ENCODE assay signal across 11 cellular contexts in the genomic region with DNA sequence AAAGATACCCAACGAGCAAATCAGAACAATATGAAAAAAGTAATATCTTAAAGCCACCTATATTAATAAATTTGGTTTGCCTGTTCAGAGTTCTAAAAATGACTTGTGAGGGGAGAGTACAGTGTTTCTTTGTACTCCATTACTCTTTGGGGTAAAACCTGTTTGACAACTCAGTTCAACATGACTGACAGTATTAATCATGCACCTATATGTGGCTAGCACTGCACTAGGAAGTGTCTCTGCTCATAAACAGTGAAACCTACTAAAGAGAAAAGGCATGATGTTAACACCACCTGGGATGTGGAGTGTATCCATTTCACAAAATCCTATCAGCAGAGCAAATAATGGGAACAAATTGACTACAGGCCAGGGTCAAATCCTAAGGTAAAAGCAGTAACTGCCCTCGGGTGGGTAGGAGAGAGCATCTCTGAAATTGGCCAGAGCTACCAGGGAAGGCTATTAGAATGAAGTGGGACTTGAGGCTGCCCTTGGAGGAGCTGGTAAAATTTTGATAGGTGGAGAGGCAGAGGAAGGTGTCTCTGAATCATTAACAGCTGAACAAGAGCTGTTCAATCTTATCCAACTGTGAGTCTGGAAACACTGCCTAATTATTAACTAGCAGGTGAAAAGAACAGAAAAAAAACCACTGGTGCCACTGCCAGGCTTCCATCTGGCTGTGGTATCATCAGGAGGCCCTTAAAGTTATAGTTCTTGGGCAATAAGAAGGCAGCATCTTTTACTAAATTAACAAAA.
DNase-seq lines count a peak whose midpoint lies in the region; ATAC-seq and TF ChIP-seq lines count a peak whose summit lies in the region.
"Had no signal": no experiment of that assay in that cellular context is flagged by ENCODE, and none has a peak within 500 bp of the region (broad histone marks: within the 10 kb centered on the region; RNA-seq: fewer than 3 reads in every experiment).

No MANE protein-coding gene starts in this region.

- TF ChIP-seq CTCF in MCF 10A (IDR thresholded peaks at IDR 0.05; ENCODE audit: unreplicated experiment) (no peak), brain (conservative IDR thresholded peaks at IDR 0.05) (no peak), suprapubic skin (IDR thresholded peaks at IDR 0.05) (no peak)

- CTCF ChIA-PET in MCF 10A (lab: Yijun Ruan, JAX) = no interaction called here

- H3K4me1 Mint-ChIP-seq in MCF 10A (ENCODE audit: insufficient read depth, unreplicated experiment) (no peaks in the 10 kb centered on the region), brain (peaks cover 42% of the 10 kb centered on the region)
- H3K4me1 Mint-ChIP-seq: activated naive CD4-positive, alpha-beta T cell treated with anti-CD3 and anti-CD28 coated beads, Interleukin-2, amount 10 ng/mL, durations not matched to agents 7 days and 5 days had no signal

- TF ChIP-seq POLR2A in suprapubic skin (IDR thresholded peaks at IDR 0.05) = no peak

- H3K36me3 Mint-ChIP-seq in MCF 10A (ENCODE audit: insufficient read depth, unreplicated experiment) (no peaks in the 10 kb centered on the region), brain (no peaks in the 10 kb centered on the region)
- H3K36me3 Mint-ChIP-seq: activated naive CD4-positive, alpha-beta T cell treated with anti-CD3 and anti-CD28 coated beads, Interleukin-2, amount 10 ng/mL, durations not matched to agents 7 days and 5 days had no signal

- H3K27me3 ChIP-seq in suprapubic skin = no peaks in the 10 kb centered on the region
- H3K27me3 ChIP-seq: upper lobe of left lung had no signal

- peak; percentile 18 to 66 for DNase-seq in T47D (ENCODE audit: low read depth in 1 of 2, low spot score in 1 of 2)
- no peak for DNase-seq in MCF 10A (ENCODE audit: unreplicated experiment)
- DNase-seq in suprapubic skin (ENCODE audit: low spot score in 2 of 2) = no peak
- DNase-seq in cerebellum (ENCODE audit: low spot score) = no peak
- DNase-seq in NK-92 treated with Interleukin-12 subunit alpha and Interleukin-12 subunit beta, amount 100 ng/mL, for 24 hours (lab: John Stamatoyannopoulos, UW) = no peak
- DNase-seq in cortex of kidney (lab: John Stamatoyannopoulos, UW) = no peak
- DNase-seq: activated naive CD4-positive, alpha-beta T cell treated with anti-CD3 and anti-CD28 coated beads, Interleukin-2, amount 10 ng/mL, durations not matched to agents 7 days and 5 days; NCI-H1930; upper lobe of left lung had no signal

- no peak overlapping the region for H3K4me3 ChIP-seq in suprapubic skin
- H3K4me3 ChIP-seq: upper lobe of left lung had no signal

- peak; percentile 67 for ATAC-seq in HG03378 (IDR thresholded peaks at IDR 0.05; ENCODE audit: unreplicated experiment)

- BruUV-seq in MCF 10A (replicated peaks; lab: Mats Ljungman, UMichigan) = no TSS peak

- POLR2A ChIA-PET in MCF 10A (lab: Yijun Ruan, JAX) = no interaction called here

- no peaks in the 10 kb centered on the region for H3K36me3 ChIP-seq in suprapubic skin
- H3K36me3 ChIP-seq: upper lobe of left lung had no signal

- TF ChIP-seq EP300 in suprapubic skin (IDR thresholded peaks at IDR 0.05) = no peak

- no peak overlapping the region for H3K4me3 Mint-ChIP-seq in MCF 10A (ENCODE audit: unreplicated experiment)
- H3K4me3 Mint-ChIP-seq in brain = no peak overlapping the region
- H3K4me3 Mint-ChIP-seq: activated naive CD4-positive, alpha-beta T cell treated with anti-CD3 and anti-CD28 coated beads, Interleukin-2, amount 10 ng/mL, durations not matched to agents 7 days and 5 days had no signal

- in situ Hi-C loops in T47D (cut with HindIII; ENCODE audit: low pct_unique_long_range_greater_than_20kb, low sequenced_read_pairs) = no loop called here

- H3K27me3 Mint-ChIP-seq in MCF 10A (ENCODE audit: insufficient read depth, unreplicated experiment) = no peaks in the 10 kb centered on the region
- no peaks in the 10 kb centered on the region for H3K27me3 Mint-ChIP-seq in brain

- WGBS in suprapubic skin = 32% methylated on average over 2 of the region's 2 CpGs

- intact Hi-C loops in MCF 10A (cut with micrococcal nuclease) = no loop called here

- H3K9me3 ChIP-seq in suprapubic skin = no peaks in the 10 kb centered on the region
- H3K9me3 ChIP-seq: upper lobe of left lung had no signal

- peaks cover 15% of the 10 kb centered on the region for H3K4me1 ChIP-seq in suprapubic skin

- H3K27ac Mint-ChIP-seq in MCF 10A (ENCODE audit: low read depth, unreplicated experiment) (no peak overlapping the region), brain (peak overlapping the region in 4 of 5 experiments; percentile 9 to 57 (median 40))
- H3K27ac Mint-ChIP-seq: activated naive CD4-positive, alpha-beta T cell treated with anti-CD3 and anti-CD28 coated beads, Interleukin-2, amount 10 ng/mL, durations not matched to agents 7 days and 5 days had no signal

- no peaks in the 10 kb centered on the region for H3K9me3 Mint-ChIP-seq in MCF 10A (ENCODE audit: unreplicated experiment)
- no peaks in the 10 kb centered on the region for H3K9me3 Mint-ChIP-seq in brain
- H3K9me3 Mint-ChIP-seq: activated naive CD4-positive, alpha-beta T cell treated with anti-CD3 and anti-CD28 coated beads, Interleukin-2, amount 10 ng/mL, durations not matched to agents 7 days and 5 days had no signal

- peak overlapping the region; percentile 37 for H3K27ac ChIP-seq in suprapubic skin
- H3K27ac ChIP-seq: upper lobe of left lung had no signal

Comparison
In these comparisons a context has a peak if more than half of its experiments do, and no peak if none do; other contexts are left out.
1. DNase-seq: peak in T47D (2 of 2); none in MCF 10A (single experiment), suprapubic skin (0 of 2), cerebellum (single experiment), NK-92 treated with Interleukin-12 subunit alpha and Interleukin-12 subunit beta, amount 100 ng/mL, for 24 hours (single experiment) and cortex of kidney (single experiment).